Comparison of ENCODE assay signal across 8 cellular contexts in the genomic region with DNA sequence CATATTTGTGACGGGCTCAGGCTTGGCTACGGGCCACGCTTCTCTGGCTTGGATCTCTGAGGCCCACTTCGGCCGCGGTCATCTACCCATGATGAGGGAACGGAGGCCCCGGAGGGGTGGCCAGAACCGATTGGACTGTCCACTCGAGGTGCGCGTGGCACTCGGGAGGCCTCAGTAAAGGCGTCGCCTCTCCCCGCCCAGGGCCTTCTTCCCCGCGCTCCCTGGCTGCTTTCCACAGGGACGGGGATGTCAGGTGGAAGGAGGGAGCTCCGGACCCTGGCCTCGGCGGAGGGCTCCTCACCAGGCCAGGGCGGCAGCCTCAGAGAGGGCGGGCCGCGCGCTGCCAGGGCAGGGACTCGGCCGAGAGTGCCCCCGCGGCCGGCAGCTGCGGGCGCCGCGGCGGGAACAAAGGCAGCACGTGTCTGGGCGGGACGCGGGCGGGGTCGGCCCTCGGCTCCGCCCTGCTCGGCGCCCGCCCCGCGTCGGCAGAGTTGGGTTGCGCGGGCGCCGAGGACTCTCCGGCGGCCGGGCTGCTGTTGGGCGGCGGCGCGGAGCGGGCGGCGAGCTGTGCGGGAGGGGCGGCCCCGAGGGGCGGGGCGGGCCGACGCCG. TPM values are rescaled to one million over a fixed set of nuclear protein-coding genes. Genes with fewer than 3 reads are reported as not detected.
DNase-seq lines count a peak whose midpoint lies in the region; ATAC-seq and TF ChIP-seq lines count a peak whose summit lies in the region.

No MANE protein-coding gene starts in this region.

- ATAC-seq in GM21825 (IDR thresholded peaks at IDR 0.05; ENCODE audit: unreplicated experiment) (peak; percentile 31), SK-N-SH treated with all-trans-retinoic acid at 6 μM for 48 hours (peak; percentile 74), left cardiac atrium (peak; percentile 85 to 87)

- TF ChIP-seq POLR2A in uterus (IDR thresholded peaks at IDR 0.05), result no peak

- H3K27ac ChIP-seq in MM.1S (ENCODE audit: low read length) (no peak overlapping the region), uterus (peak overlapping the region; percentile 49 to 66)

- no peak for TF ChIP-seq CTCF in MM.1S (IDR thresholded peaks at IDR 0.05; ENCODE audit: low read length)
- TF ChIP-seq CTCF in uterus (IDR thresholded peaks at IDR 0.05), result no peak

- H3K27me3 ChIP-seq in MM.1S (replicated peaks; ENCODE audit: insufficient read depth, low read length) (no peaks in the 10 kb centered on the region), adipocyte (replicated peaks; ENCODE audit: control insufficient read depth, insufficient read depth, low read length) (no peaks in the 10 kb centered on the region), uterus (no peaks in the 10 kb centered on the region)

- H3K9me2 ChIP-seq in MM.1S (replicated peaks; ENCODE audit: insufficient read depth, low read length), result no peaks in the 10 kb centered on the region

- H3K4me1 ChIP-seq in MM.1S (ENCODE audit: low read length) (peaks cover 33% of the 10 kb centered on the region), adipocyte (ENCODE audit: control insufficient read depth, insufficient read depth, low read length) (peaks cover 25% of the 10 kb centered on the region), uterus (peaks cover 0 to 4% of the 10 kb centered on the region in 2 donors)

- peak overlapping the region; percentile 41; the same call in 1 of the 2 replicates for H3K4me3 ChIP-seq in MM.1S (ENCODE audit: low read length)
- peak overlapping the region; percentile 75 for H3K4me3 ChIP-seq in adipocyte (ENCODE audit: low read length)
- peak overlapping the region; percentile 35 to 54 for H3K4me3 ChIP-seq in uterus

- H3K36me3 ChIP-seq in MM.1S (replicated peaks; ENCODE audit: insufficient read depth, low read length) (no peaks in the 10 kb centered on the region), adipocyte (ENCODE audit: control insufficient read depth, insufficient read depth, low read length, severe bottlenecking) (peaks cover 16% of the 10 kb centered on the region), uterus (no peaks in the 10 kb centered on the region)

- H3K79me2 ChIP-seq in MM.1S (ENCODE audit: low read length), result no peaks in the 10 kb centered on the region

- intact Hi-C loops in left cardiac atrium (cut with DNase I), result loop anchor here in 1 of 2 donors (10.0 kb wide), 1 partner anchor 269 kb away; no protein-coding TSS in a partner anchor
- intact Hi-C loops in posterior cingulate gyrus (cut with DNase I), result loop anchor here (2.0 to 5.0 kb wide), 2 partner anchors 141 to 391 kb away; partner anchors contain the start of gene MYO1D
- intact Hi-C loops in uterus (cut with DNase I; ENCODE audit: low total_unique reads), result no loop called here

- H2AFZ ChIP-seq in MM.1S (ENCODE audit: low read length), result no peak overlapping the region

- H3F3A ChIP-seq in MM.1S (ENCODE audit: insufficient read depth, low read length), result peaks cover 41% of the 10 kb centered on the region

- H3K9me3 ChIP-seq in MM.1S (replicated peaks; ENCODE audit: insufficient read depth, low read length) (no peaks in the 10 kb centered on the region), adipocyte (ENCODE audit: control insufficient read depth, low read length) (no peaks in the 10 kb centered on the region), uterus (no peaks in the 10 kb centered on the region)

- peak overlapping the region; percentile 46; the same call in 1 of the 2 replicates for H3K4me2 ChIP-seq in MM.1S (ENCODE audit: low read depth, low read length)

- no peak overlapping the region for H3K9ac ChIP-seq in MM.1S (ENCODE audit: low read length)
- H3K9ac ChIP-seq in adipocyte (ENCODE audit: low read length), result peak overlapping the region; percentile 64

- DNase-seq in DMS53 treated with DMSO at 0.1 percent for 48 hours (lab: John Stamatoyannopoulos, UW; ENCODE audit: unreplicated experiment) (peak; percentile 55), MM.1S (peak; percentile 77), adipocyte (ENCODE audit: low read depth) (peak; percentile 88), left cardiac atrium (peak; percentile 78), posterior cingulate gyrus (peak; percentile 76 to 98 (median 82)), uterus (peak; percentile 43 to 66)

- no peaks in the 10 kb centered on the region for H4K20me1 ChIP-seq in MM.1S (ENCODE audit: insufficient read depth, low read length)

TF ChIP-seq in SK-N-SH treated with all-trans-retinoic acid at 6 μM for 48 hours, 23 proteins besides CTCF, POLR2A, EP300 and RAD21:
- no peak for TF ChIP-seq GLIS3 (CRISPR knock-in tag; IDR thresholded peaks at IDR 0.05)
- TF ChIP-seq ZNF8 (CRISPR knock-in tag; IDR thresholded peaks at IDR 0.05), result no peak

RNA-seq across cellular contexts. Expression of gene CDK5R1, which starts 0.6 kb away (rescaled TPM):
- 1 to 10 TPM; 1.4 to 1.7 TPM for total RNA-seq in left cardiac atrium
- total RNA-seq in uterus, result 1 to 10 TPM in 2 of 4 donors, under 1 TPM in 1, not detected in 1; 0.77 to 2.9 (median 1.4) TPM

RNA-seq across cellular contexts. Expression of gene PSMD11, which starts 41.9 kb away (rescaled TPM):
- total RNA-seq in left cardiac atrium, result 10 to 100 TPM; 53.4 to 82.2 TPM
- total RNA-seq in uterus, result 10 to 100 TPM; 10.8 to 89.3 (median 58.5) TPM

Comparison
In these comparisons a context has a peak if more than half of its experiments do, and no peak if none do; other contexts are left out.
1. ATAC-seq: peak in every context shown above with its lines; median percentile 86 in left cardiac atrium; 74 in SK-N-SH treated with all-trans-retinoic acid at 6 μM for 48 hours; 31 in GM21825.